10 cellular contexts compared by ENCODE assay signal in genomic region chr5:109399092-109399759, GRCh38. TPM values are rescaled to one million over a fixed set of nuclear protein-coding genes. Genes with fewer than 3 reads are reported as not detected.
DNase-seq lines count a peak whose midpoint lies in the region; ATAC-seq and TF ChIP-seq lines count a peak whose summit lies in the region.
"Had no signal": no experiment of that assay in that cellular context is flagged by ENCODE, and none has a peak within 500 bp of the region (broad histone marks: within the 10 kb centered on the region; RNA-seq: fewer than 3 reads in every experiment).

No MANE protein-coding gene starts in this region.

- no peaks in the 10 kb centered on the region for H3K27me3 ChIP-seq in CD8-positive, alpha-beta memory T cell (ENCODE audit: insufficient read depth, low read length, poor library complexity, severe bottlenecking)
- no peaks in the 10 kb centered on the region for H3K27me3 ChIP-seq in fibroblast of lung (ENCODE audit: control insufficient read depth, insufficient read depth, low read length)
- H3K27me3 ChIP-seq: stomach had no signal

- H3K4me2 ChIP-seq in fibroblast of lung (ENCODE audit: extremely low read depth, insufficient read depth, low read length): no peak overlapping the region

- peak overlapping the region; percentile 9 to 62 (median 46) for H3K4me3 Mint-ChIP-seq in CD8-positive, alpha-beta memory T cell
- H3K4me3 Mint-ChIP-seq in naive thymus-derived CD8-positive, alpha-beta T cell: peak overlapping the region in 9 of 10 donors; percentile 20 to 76 (median 59)

- H3K4me3 ChIP-seq in CD8-positive, alpha-beta memory T cell (ENCODE audit: low read length): no peak overlapping the region
- H3K4me3 ChIP-seq in fibroblast of lung (replicated peaks in 1 of 4; ENCODE audit: control extremely low read depth in 1 of 4, insufficient read depth in 1 of 4, low read depth in 3 of 4, low read length in 4 of 4): no peak overlapping the region
- H3K4me3 ChIP-seq: stomach had no signal

- H3K9me3 ChIP-seq in CD8-positive, alpha-beta memory T cell (ENCODE audit: low read length): no peaks in the 10 kb centered on the region
- no peaks in the 10 kb centered on the region for H3K9me3 ChIP-seq in fibroblast of lung (ENCODE audit: control insufficient read depth, insufficient read depth, low read depth, low read length)

- peaks cover 88% of the 10 kb centered on the region for H3K79me2 ChIP-seq in fibroblast of lung (ENCODE audit: control insufficient read depth, insufficient read depth, low read length)

- peaks cover 68 to 95% (median 88%) of the 10 kb centered on the region in 3 donors for H3K4me1 Mint-ChIP-seq in CD8-positive, alpha-beta memory T cell
- H3K4me1 Mint-ChIP-seq in naive thymus-derived CD8-positive, alpha-beta T cell: peaks cover 21 to 93% (median 75%) of the 10 kb centered on the region in 4 donors

- no peaks in the 10 kb centered on the region for H3K36me3 ChIP-seq in CD8-positive, alpha-beta memory T cell (ENCODE audit: insufficient read depth, low read length)
- no peaks in the 10 kb centered on the region for H3K36me3 ChIP-seq in fibroblast of lung (ENCODE audit: control insufficient read depth, insufficient read depth, low read length)

- POLR2A ChIA-PET in CD8-positive, alpha-beta memory T cell (lab: Charles Lee): no interaction called here
- POLR2A ChIA-PET in naive thymus-derived CD8-positive, alpha-beta T cell (lab: Charles Lee): no interaction called here

- H3K27me3 Mint-ChIP-seq in CD8-positive, alpha-beta memory T cell: peaks cover 0 to 1% of the 10 kb centered on the region in 2 donors
- no peaks in the 10 kb centered on the region for H3K27me3 Mint-ChIP-seq in naive thymus-derived CD8-positive, alpha-beta T cell

- TF ChIP-seq CTCF in fibroblast of lung (conservative IDR thresholded peaks at IDR 0.05 in 1 of 2, IDR thresholded peaks at IDR 0.05 in 1 of 2; ENCODE audit: low read depth in 1 of 2, low read length in 2 of 2): no peak

- ATAC-seq in naive thymus-derived CD8-positive, alpha-beta T cell: peak; percentile 17 to 22
- ATAC-seq in GM21717 (IDR thresholded peaks at IDR 0.05; ENCODE audit: unreplicated experiment) (no peak), GM21367 (IDR thresholded peaks at IDR 0.05; ENCODE audit: unreplicated experiment) (no peak)

- no peak overlapping the region for H2AFZ ChIP-seq in fibroblast of lung (ENCODE audit: low read length)

- peaks cover 0 to 3% (median 0%) of the 10 kb centered on the region in 5 donors for H3K9me3 Mint-ChIP-seq in CD8-positive, alpha-beta memory T cell
- peaks cover 0 to 3% (median 0%) of the 10 kb centered on the region in 9 donors for H3K9me3 Mint-ChIP-seq in naive thymus-derived CD8-positive, alpha-beta T cell

- peaks cover 2% of the 10 kb centered on the region for H4K20me1 ChIP-seq in fibroblast of lung (ENCODE audit: control insufficient read depth, extremely low read depth, insufficient read depth, low read length)

- H3K9ac ChIP-seq in fibroblast of lung (ENCODE audit: insufficient read depth, low read length): no peak overlapping the region

- H3K4me1 ChIP-seq in CD8-positive, alpha-beta memory T cell (ENCODE audit: insufficient read depth, low read length): peaks cover 63% of the 10 kb centered on the region
- H3K4me1 ChIP-seq in fibroblast of lung (ENCODE audit: control insufficient read depth, extremely low read depth, insufficient read depth, low read length): peaks cover 2% of the 10 kb centered on the region

- H3K27ac Mint-ChIP-seq in CD8-positive, alpha-beta memory T cell: peak overlapping the region in 5 of 8 donors; percentile 6 to 70 (median 40)
- peak overlapping the region in 9 of 10 donors; percentile 23 to 89 (median 54) for H3K27ac Mint-ChIP-seq in naive thymus-derived CD8-positive, alpha-beta T cell

- no peak for DNase-seq in CD8-positive, alpha-beta memory T cell
- peak; percentile 48 for DNase-seq in NCI-H226
- peak; percentile 11 to 65 for DNase-seq in fibroblast of lung (ENCODE audit: low read depth in 2 of 2)
- DNase-seq in naive thymus-derived CD8-positive, alpha-beta T cell: no peak
- no peak for DNase-seq in NCI-H2227 treated with DMSO at 0.1 percent for 48 hours (lab: John Stamatoyannopoulos, UW)
- no peak for DNase-seq in H4 (ENCODE audit: low spot score)
- DNase-seq: NCI-H446, stomach had no signal

- H3K27ac ChIP-seq in CD8-positive, alpha-beta memory T cell (ENCODE audit: low read depth, low read length): no peak overlapping the region
- H3K27ac ChIP-seq in fibroblast of lung (ENCODE audit: insufficient read depth, low read length): no peak overlapping the region

- CTCF ChIA-PET in CD8-positive, alpha-beta memory T cell (lab: Charles Lee): no interaction called here

- peaks cover 7 to 31% (median 12%) of the 10 kb centered on the region in 3 donors for H3K36me3 Mint-ChIP-seq in CD8-positive, alpha-beta memory T cell
- peaks cover 6 to 44% (median 24%) of the 10 kb centered on the region in 3 donors for H3K36me3 Mint-ChIP-seq in naive thymus-derived CD8-positive, alpha-beta T cell

RNA-seq across cellular contexts. Expression of gene PJA2, which starts 10.5 kb away (rescaled TPM):
- total RNA-seq in CD8-positive, alpha-beta memory T cell: 10 to 100 TPM; 37.5 to 39.5 TPM
- 54.8 TPM for polyA plus RNA-seq in CD8-positive, alpha-beta memory T cell
- 74.5 and 82.7 TPM in 2 replicates for total RNA-seq in fibroblast of lung
- polyA plus RNA-seq in fibroblast of lung: 78.4 and 107 TPM in 2 replicates
- 50.3 and 64.0 TPM in 2 replicates for polyA plus RNA-seq in fibroblast of lung (2012)
- polyA minus RNA-seq in fibroblast of lung (ENCODE audit: low replicate concordance): 28.8 and 31.7 TPM in 2 replicates
- total RNA-seq in naive thymus-derived CD8-positive, alpha-beta T cell: 10 to 100 TPM; 83.1 to 91.0 TPM
- polyA plus RNA-seq in naive thymus-derived CD8-positive, alpha-beta T cell: 10 to 100 TPM; 46.0 to 54.4 (median 47.7) TPM
- total RNA-seq in H4 (2014; rRNA removed; shearing (Covaris generic)): 33.9 and 44.2 TPM in 2 replicates

Comparison
In these comparisons a context has a peak if more than half of its experiments do, and no peak if none do; other contexts are left out.
1. DNase-seq: peak in NCI-H226 (single experiment) and fibroblast of lung (2 of 2); none in CD8-positive, alpha-beta memory T cell (0 of 5), naive thymus-derived CD8-positive, alpha-beta T cell (0 of 10), NCI-H2227 treated with DMSO at 0.1 percent for 48 hours (single experiment) and H4 (single experiment).
2. ATAC-seq: peak in naive thymus-derived CD8-positive, alpha-beta T cell (2 of 2); none in GM21717 (single experiment) and GM21367 (single experiment).